Comparison of ENCODE assay signal across 7 cellular contexts in genomic region chr11:64815433-64815832, GRCh38. TPM values are rescaled to one million over a fixed set of nuclear protein-coding genes. Genes with fewer than 3 reads are reported as not detected.
DNase-seq lines count a peak whose midpoint lies in the region; ATAC-seq and TF ChIP-seq lines count a peak whose summit lies in the region.
"Not testable (repeated sequence)": the region's sequence is repeated elsewhere in the genome, so short reads cannot be mapped to it uniquely, and the experiment has no call there.

No MANE protein-coding gene starts in this region.

- H3K27ac ChIP-seq in RWPE2 (ENCODE audit: poor library complexity, severe bottlenecking); endodermal cell (ENCODE audit: low read depth, low read length); osteoblast (ENCODE audit: low read depth, low read length): not testable (repeated sequence)

- not testable (repeated sequence) for DNase-seq in Calu3; RWPE2 (ENCODE audit: low spot score); endodermal cell; left lobe of liver (ENCODE audit: low spot score); type B pancreatic cell (ENCODE audit: extremely low spot score, unreplicated experiment)
- peak; percentile 68 for DNase-seq in HPDE6-E6E7 (ENCODE audit: extremely low spot score)
- peak; percentile 39 for DNase-seq in osteoblast (ENCODE audit: insufficient read length, low spot score, missing footprints)

- ATAC-seq in RWPE2 (ENCODE audit: low read depth) (peak; percentile 17; the same call in 2 of the 3 replicates), left lobe of liver (peak; percentile 71)

- not testable (repeated sequence) for H3K9me3 Mint-ChIP-seq in Calu3 (ENCODE audit: low read depth, unreplicated experiment); endodermal cell; type B pancreatic cell

- H3K27me3 Mint-ChIP-seq in Calu3 (ENCODE audit: unreplicated experiment); endodermal cell (ENCODE audit: insufficient read depth); type B pancreatic cell: not testable (repeated sequence)

- H3K27ac Mint-ChIP-seq in Calu3 (ENCODE audit: unreplicated experiment), result peak overlapping the region; percentile 7
- peak overlapping the region; percentile 2 for H3K27ac Mint-ChIP-seq in endodermal cell
- not testable (repeated sequence) for H3K27ac Mint-ChIP-seq in type B pancreatic cell

- not testable (repeated sequence) for H3K79me2 ChIP-seq in osteoblast (ENCODE audit: insufficient read depth, low read length)

- H3K36me3 ChIP-seq in RWPE2 (ENCODE audit: low read depth); endodermal cell (ENCODE audit: control insufficient read depth, insufficient read depth, low read length); osteoblast (ENCODE audit: insufficient read depth, low read length): not testable (repeated sequence)

- not testable (repeated sequence) for H3K4me3 Mint-ChIP-seq in Calu3 (ENCODE audit: low read depth, unreplicated experiment); endodermal cell
- H3K4me3 Mint-ChIP-seq in type B pancreatic cell, result peak overlapping the region; percentile 13

- not testable (repeated sequence) for H4K20me1 ChIP-seq in osteoblast (ENCODE audit: insufficient read depth, low read length)

- intact Hi-C loops in Calu3 (cut with micrococcal nuclease; ENCODE audit: unreplicated experiment), result not testable (repeated sequence)

- H3K9me3 ChIP-seq in RWPE2 (ENCODE audit: severe bottlenecking); endodermal cell (ENCODE audit: control insufficient read depth, low read length); osteoblast (ENCODE audit: low read depth, low read length): not testable (repeated sequence)

- H3K27me3 ChIP-seq in RWPE2 (ENCODE audit: insufficient read depth, poor library complexity, severe bottlenecking); endodermal cell (ENCODE audit: control insufficient read depth, insufficient read depth, low read length, poor library complexity, severe bottlenecking); osteoblast (ENCODE audit: insufficient read depth, low read length): not testable (repeated sequence)

- H3K4me1 Mint-ChIP-seq in Calu3 (ENCODE audit: low read depth, unreplicated experiment); endodermal cell: not testable (repeated sequence)
- H3K4me1 Mint-ChIP-seq in type B pancreatic cell (ENCODE audit: unreplicated experiment), result peaks cover 16% of the 10 kb centered on the region

- not testable (repeated sequence) for H3K4me1 ChIP-seq in RWPE2 (ENCODE audit: insufficient read depth, poor library complexity, severe bottlenecking); endodermal cell (ENCODE audit: control insufficient read depth, insufficient read depth, low read length); osteoblast (ENCODE audit: insufficient read depth, low read length)

- not testable (repeated sequence) for TF ChIP-seq CTCF in Calu3 (IDR thresholded peaks at IDR 0.05; ENCODE audit: unreplicated experiment); RWPE2 (IDR thresholded peaks at IDR 0.05; ENCODE audit: poor library complexity, severe bottlenecking); endodermal cell (conservative IDR thresholded peaks at IDR 0.05); osteoblast (IDR thresholded peaks at IDR 0.05; ENCODE audit: extremely low read depth, low read depth, low read length); type B pancreatic cell (conservative IDR thresholded peaks at IDR 0.05)

- H2AFZ ChIP-seq in osteoblast (ENCODE audit: low read length), result not testable (repeated sequence)

- CTCF ChIA-PET in Calu3 (lab: Charles Lee), result interaction anchor here (0.7 kb wide), 1 partner anchor 295 kb away, joined by 3 read pairs; no protein-coding TSS in a partner anchor

- not testable (repeated sequence) for H3K9ac ChIP-seq in endodermal cell (ENCODE audit: extremely low read depth, low read length, poor library complexity, severe bottlenecking)

- not testable (repeated sequence) for H3K36me3 Mint-ChIP-seq in Calu3 (ENCODE audit: insufficient read depth, unreplicated experiment); endodermal cell (ENCODE audit: low read depth); type B pancreatic cell

- 91 to 92% methylated on average over 5 of the region's 5 CpGs for WGBS in endodermal cell (ENCODE audit: insufficient coverage in 1 of 2, insufficient read length in 1 of 2), 2 experiments

- H3K4me2 ChIP-seq in osteoblast (ENCODE audit: insufficient read depth, low read length), result not testable (repeated sequence)

- BruUV-seq in Calu3 (replicated peaks; lab: Mats Ljungman, UMichigan), result not testable (repeated sequence)

- not testable (repeated sequence) for H3K4me3 ChIP-seq in RWPE2 (ENCODE audit: severe bottlenecking); endodermal cell (ENCODE audit: low read length); osteoblast (ENCODE audit: insufficient read depth, low read length)

RNA-seq across cellular contexts. Expression of gene MEN1, which starts 5.1 kb away (rescaled TPM):
- total RNA-seq in Calu3 (2022), result 39.8 and 41.0 TPM in 2 replicates
- 10 to 100 TPM; 44.5 to 48.7 TPM for total RNA-seq in endodermal cell
- 48.7 TPM for polyA plus RNA-seq in endodermal cell (2013, experiment 1 of 2)
- 44.3 TPM for polyA plus RNA-seq in endodermal cell (2013, experiment 2 of 2)
- 24.0 TPM for total RNA-seq in left lobe of liver
- total RNA-seq in osteoblast, result 12.3 and 13.3 TPM in 2 replicates
- 35.5 and 50.6 TPM in 2 replicates for total RNA-seq in type B pancreatic cell (ENCODE audit: low replicate concordance)

RNA-seq across cellular contexts. Expression of gene MAP4K2, which starts 12.4 kb away (rescaled TPM):
- total RNA-seq in Calu3 (2022) (17.0 and 17.4 TPM in 2 replicates), endodermal cell (10 to 100 TPM; 24.7 to 32.4 TPM), left lobe of liver (6.6 TPM), osteoblast (6.2 and 9.8 TPM in 2 replicates), type B pancreatic cell (ENCODE audit: low replicate concordance) (8.6 and 20.2 TPM in 2 replicates)
- polyA plus RNA-seq in endodermal cell (2013, experiment 1 of 2), result 20.7 TPM
- polyA plus RNA-seq in endodermal cell (2013, experiment 2 of 2), result 18.3 TPM

RNA-seq across cellular contexts. Expression of gene CDC42BPG, which starts 29.0 kb away (rescaled TPM):
- total RNA-seq in Calu3 (2022) (26.5 and 33.0 TPM in 2 replicates), endodermal cell (10 to 100 TPM; 11.1 to 12.6 TPM), left lobe of liver (1.2 TPM), osteoblast (under 0.01 and 0.29 TPM in 2 replicates), type B pancreatic cell (ENCODE audit: low replicate concordance) (20.1 and 47.7 TPM in 2 replicates)
- 2.0 TPM for polyA plus RNA-seq in endodermal cell (2013, experiment 1 of 2)
- 1.7 TPM for polyA plus RNA-seq in endodermal cell (2013, experiment 2 of 2)

RNA-seq across cellular contexts. Expression of gene SF1, which starts 37.1 kb away (rescaled TPM):
- total RNA-seq in Calu3 (2022) (312 and 319 TPM in 2 replicates), endodermal cell (100 to 1,000 TPM; 331 to 399 TPM), left lobe of liver (104 TPM), osteoblast (114 and 130 TPM in 2 replicates), type B pancreatic cell (ENCODE audit: low replicate concordance) (315 and 450 TPM in 2 replicates)
- 250 TPM for polyA plus RNA-seq in endodermal cell (2013, experiment 1 of 2)
- polyA plus RNA-seq in endodermal cell (2013, experiment 2 of 2), result 216 TPM

RNA-seq across cellular contexts. Expression of gene PYGM, which starts 55.7 kb away (rescaled TPM):
- total RNA-seq in Calu3 (2022) (1.4 and 1.8 TPM in 2 replicates), endodermal cell (1 to 10 TPM; 1.1 to 1.2 TPM), left lobe of liver (0.28 TPM), osteoblast (0.29 and 0.36 TPM in 2 replicates), type B pancreatic cell (ENCODE audit: low replicate concordance) (2.0 and 239 TPM in 2 replicates)
- 2.0 TPM for polyA plus RNA-seq in endodermal cell (2013, experiment 1 of 2)
- polyA plus RNA-seq in endodermal cell (2013, experiment 2 of 2), result 1.3 TPM
